Comparison of ENCODE assay signal across 19 cellular contexts in the genomic region with DNA sequence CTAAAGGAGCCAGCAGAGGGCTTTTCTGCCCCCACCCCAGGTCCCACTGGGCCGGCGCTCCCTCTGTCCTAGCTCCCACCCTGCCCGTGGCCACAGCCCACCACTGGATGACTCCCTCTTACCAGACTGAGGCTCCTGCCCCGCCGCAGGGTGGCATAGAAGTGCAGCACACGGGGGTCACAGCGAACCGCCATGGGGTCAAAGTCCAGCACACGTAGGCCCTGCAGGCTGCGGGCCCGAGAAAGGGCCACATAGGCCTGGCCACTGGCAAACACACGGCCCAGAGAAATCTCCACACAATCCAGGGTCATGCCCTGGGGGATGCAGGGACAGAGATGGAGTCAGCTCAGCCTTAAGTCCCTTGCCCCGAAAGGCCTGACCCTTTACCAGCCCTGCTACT. TPM values are rescaled to one million over a fixed set of nuclear protein-coding genes. Genes with fewer than 3 reads are reported as not detected.
DNase-seq lines count a peak whose midpoint lies in the region; ATAC-seq and TF ChIP-seq lines count a peak whose summit lies in the region.
"Had no signal": no experiment of that assay in that cellular context is flagged by ENCODE, and none has a peak within 500 bp of the region (broad histone marks: within the 10 kb centered on the region; RNA-seq: fewer than 3 reads in every experiment).

No MANE protein-coding gene starts in this region.

- H3K9ac ChIP-seq in liver (ENCODE audit: low read depth in 1 of 2, low read length in 2 of 2), result no peak overlapping the region

- no peaks in the 10 kb centered on the region for H3K9me3 Mint-ChIP-seq in WTC11
- no peaks in the 10 kb centered on the region for H3K9me3 Mint-ChIP-seq in effector memory CD8-positive, alpha-beta T cell

- peak; percentile 66 to 68 for TF ChIP-seq RAD21 in liver (IDR thresholded peaks at IDR 0.05)

- no peaks in the 10 kb centered on the region for H3K27me3 ChIP-seq in A673 (replicated peaks; ENCODE audit: insufficient read depth, low read depth, low read length, poor library complexity)
- no peaks in the 10 kb centered on the region for H3K27me3 ChIP-seq in liver (ENCODE audit: control insufficient read depth in 4 of 4, insufficient read depth in 4 of 4, low read length in 3 of 4)
- H3K27me3 ChIP-seq in osteoblast (ENCODE audit: insufficient read depth, low read length), result no peaks in the 10 kb centered on the region

- DNase-seq in A673 (ENCODE audit: low spot score) (no peak), WTC11 (ENCODE audit: low spot score) (no peak), osteoblast (ENCODE audit: insufficient read length, low spot score, missing footprints) (peak; percentile 29), NCI-H82 (lab: John Stamatoyannopoulos, UW) (no peak)
- DNase-seq in effector memory CD8-positive, alpha-beta T cell, result no peak
- DNase-seq: 8988T, Calu3, DMS79 treated with DMSO at 0.1 percent for 48 hours, GF-D8, GOT3, KBM-7, NCI-H2029, NCI-H446 treated with DMSO at 0.1 percent for 48 hours, NCI-H526, SHP77 treated with DMSO at 0.1 percent for 48 hours had no signal

- H4K20me1 ChIP-seq in osteoblast (ENCODE audit: insufficient read depth, low read length), result no peaks in the 10 kb centered on the region

- no peak for TF ChIP-seq CTCF in A673 (conservative IDR thresholded peaks at IDR 0.05; ENCODE audit: low read depth, low read length)
- no peak for TF ChIP-seq CTCF in WTC11 (IDR thresholded peaks at IDR 0.05)
- TF ChIP-seq CTCF in liver (IDR thresholded peaks at IDR 0.05; ENCODE audit: low read depth, low read length, missing input control), result no peak
- no peak for TF ChIP-seq CTCF in osteoblast (IDR thresholded peaks at IDR 0.05; ENCODE audit: extremely low read depth, low read depth, low read length)

- H3K4me3 ChIP-seq in A673 (ENCODE audit: low read depth, low read length, poor library complexity, severe bottlenecking), result no peak overlapping the region
- H3K4me3 ChIP-seq in liver (ENCODE audit: low read depth in 1 of 3, low read length in 3 of 3), result no peak overlapping the region
- no peak overlapping the region for H3K4me3 ChIP-seq in osteoblast (ENCODE audit: insufficient read depth, low read length)

- BruUV-seq in A673 (replicated peaks; lab: Mats Ljungman, UMichigan), result no TSS peak

- POLR2A ChIA-PET in A673 (lab: Charles Lee; ENCODE audit: low non-redundant PET) (no interaction called here), WTC11 (lab: Charles Lee) (interaction anchor here (0.5 to 1.2 kb wide), 3 partner anchors 9 to 483 kb away, joined by 3 to 7 read pairs (median 5); a partner anchor contains a TSS)

- H3K4me3 Mint-ChIP-seq in WTC11, result no peak overlapping the region
- no peak overlapping the region for H3K4me3 Mint-ChIP-seq in effector memory CD8-positive, alpha-beta T cell

- H3K9me3 ChIP-seq in A673 (ENCODE audit: low read depth, low read length, poor library complexity, severe bottlenecking) (no peaks in the 10 kb centered on the region), liver (ENCODE audit: control insufficient read depth in 4 of 4, low read length in 3 of 4) (no peaks in the 10 kb centered on the region), osteoblast (ENCODE audit: low read depth, low read length) (no peaks in the 10 kb centered on the region)

- no peak for ATAC-seq in WTC11
- no peak for ATAC-seq in HG02970 (IDR thresholded peaks at IDR 0.05; ENCODE audit: low FRiP score, unreplicated experiment)
- no peak for ATAC-seq in effector memory CD8-positive, alpha-beta T cell (replicated peaks)
- ATAC-seq: Panc1 had no signal

- no peak overlapping the region for H2AFZ ChIP-seq in osteoblast (ENCODE audit: low read length)

- whole genome bisulfite sequencing in liver, result 48% methylated on average over 13 of the region's 13 CpGs

- no peaks in the 10 kb centered on the region for H3K79me2 ChIP-seq in osteoblast (ENCODE audit: insufficient read depth, low read length)

- H3K4me1 ChIP-seq in A673 (ENCODE audit: insufficient read depth, low read length, poor library complexity, severe bottlenecking) (no peaks in the 10 kb centered on the region), liver (ENCODE audit: control insufficient read depth in 4 of 4, insufficient read depth in 4 of 4, low read length in 3 of 4) (peaks cover 0 to 3% (median 2%) of the 10 kb centered on the region in 4 donors), osteoblast (ENCODE audit: insufficient read depth, low read length) (no peaks in the 10 kb centered on the region)

- H3K27ac ChIP-seq in A673 (ENCODE audit: low read depth, low read length, poor library complexity, severe bottlenecking) (peak overlapping the region; percentile 10), liver (ENCODE audit: low read depth in 1 of 2, low read length in 2 of 2) (no peak overlapping the region), osteoblast (ENCODE audit: low read depth, low read length) (no peak overlapping the region)

- H3K27me3 Mint-ChIP-seq in WTC11 (ENCODE audit: low read depth), result no peaks in the 10 kb centered on the region
- H3K27me3 Mint-ChIP-seq in effector memory CD8-positive, alpha-beta T cell, result no peaks in the 10 kb centered on the region

- peaks cover 48% of the 10 kb centered on the region for H3K36me3 ChIP-seq in A673 (ENCODE audit: insufficient read depth, low read length, poor library complexity, severe bottlenecking)
- no peaks in the 10 kb centered on the region for H3K36me3 ChIP-seq in liver (ENCODE audit: control insufficient read depth in 4 of 4, insufficient read depth in 3 of 4, low read depth in 1 of 4, low read length in 3 of 4)
- H3K36me3 ChIP-seq in osteoblast (ENCODE audit: insufficient read depth, low read length), result peaks cover 31% of the 10 kb centered on the region

- CTCF ChIA-PET in A673 (lab: Charles Lee), result no interaction called here
- CTCF ChIA-PET in WTC11 (lab: Charles Lee), result interaction anchor here (0.6 to 3.1 kb wide), 4 partner anchors 17 to 84 kb away, joined by 3 to 11 read pairs (median 4); no protein-coding TSS in a partner anchor

- no peak overlapping the region for H3K4me2 ChIP-seq in osteoblast (ENCODE audit: insufficient read depth, low read length)

- peak overlapping the region; percentile 77 for H3K27ac Mint-ChIP-seq in WTC11
- H3K27ac Mint-ChIP-seq in effector memory CD8-positive, alpha-beta T cell, result no peak overlapping the region

- peaks cover 37% of the 10 kb centered on the region for H3K4me1 Mint-ChIP-seq in WTC11
- H3K4me1 Mint-ChIP-seq in effector memory CD8-positive, alpha-beta T cell (ENCODE audit: low read depth in 2 of 2), result peaks cover 0 to 3% of the 10 kb centered on the region in 2 donors

- H3K36me3 Mint-ChIP-seq in WTC11, result peaks cover 55% of the 10 kb centered on the region
- no peaks in the 10 kb centered on the region for H3K36me3 Mint-ChIP-seq in effector memory CD8-positive, alpha-beta T cell (ENCODE audit: insufficient read depth)

- intact Hi-C loops in A673 (cut with micrococcal nuclease; ENCODE audit: unreplicated experiment), result no loop called here

TF ChIP-seq in WTC11, 78 proteins besides CTCF, POLR2A, EP300 and RAD21:
- TF ChIP-seq PRRX2 (CRISPR knock-in tag; IDR thresholded peaks at IDR 0.05) (no peak), ATF1 (CRISPR knock-in tag; IDR thresholded peaks at IDR 0.05) (no peak), MXD4 (CRISPR knock-in tag; IDR thresholded peaks at IDR 0.05; ENCODE audit: borderline replicate concordance) (no peak), IRF2 (CRISPR knock-in tag; IDR thresholded peaks at IDR 0.05; ENCODE audit: borderline replicate concordance, low read depth) (no peak), CBFB (CRISPR knock-in tag; IDR thresholded peaks at IDR 0.05; ENCODE audit: low read depth) (no peak), ZNF121 (CRISPR knock-in tag; IDR thresholded peaks at IDR 0.05) (no peak), RELA (CRISPR knock-in tag; IDR thresholded peaks at IDR 0.05; ENCODE audit: borderline replicate concordance) (no peak)

TF ChIP-seq in liver, 16 proteins besides CTCF, POLR2A, EP300 and RAD21 (continues in another document):
- peak; percentile 81 for TF ChIP-seq SP1 (IDR thresholded peaks at IDR 0.05)
- TF ChIP-seq, protein P1, sequence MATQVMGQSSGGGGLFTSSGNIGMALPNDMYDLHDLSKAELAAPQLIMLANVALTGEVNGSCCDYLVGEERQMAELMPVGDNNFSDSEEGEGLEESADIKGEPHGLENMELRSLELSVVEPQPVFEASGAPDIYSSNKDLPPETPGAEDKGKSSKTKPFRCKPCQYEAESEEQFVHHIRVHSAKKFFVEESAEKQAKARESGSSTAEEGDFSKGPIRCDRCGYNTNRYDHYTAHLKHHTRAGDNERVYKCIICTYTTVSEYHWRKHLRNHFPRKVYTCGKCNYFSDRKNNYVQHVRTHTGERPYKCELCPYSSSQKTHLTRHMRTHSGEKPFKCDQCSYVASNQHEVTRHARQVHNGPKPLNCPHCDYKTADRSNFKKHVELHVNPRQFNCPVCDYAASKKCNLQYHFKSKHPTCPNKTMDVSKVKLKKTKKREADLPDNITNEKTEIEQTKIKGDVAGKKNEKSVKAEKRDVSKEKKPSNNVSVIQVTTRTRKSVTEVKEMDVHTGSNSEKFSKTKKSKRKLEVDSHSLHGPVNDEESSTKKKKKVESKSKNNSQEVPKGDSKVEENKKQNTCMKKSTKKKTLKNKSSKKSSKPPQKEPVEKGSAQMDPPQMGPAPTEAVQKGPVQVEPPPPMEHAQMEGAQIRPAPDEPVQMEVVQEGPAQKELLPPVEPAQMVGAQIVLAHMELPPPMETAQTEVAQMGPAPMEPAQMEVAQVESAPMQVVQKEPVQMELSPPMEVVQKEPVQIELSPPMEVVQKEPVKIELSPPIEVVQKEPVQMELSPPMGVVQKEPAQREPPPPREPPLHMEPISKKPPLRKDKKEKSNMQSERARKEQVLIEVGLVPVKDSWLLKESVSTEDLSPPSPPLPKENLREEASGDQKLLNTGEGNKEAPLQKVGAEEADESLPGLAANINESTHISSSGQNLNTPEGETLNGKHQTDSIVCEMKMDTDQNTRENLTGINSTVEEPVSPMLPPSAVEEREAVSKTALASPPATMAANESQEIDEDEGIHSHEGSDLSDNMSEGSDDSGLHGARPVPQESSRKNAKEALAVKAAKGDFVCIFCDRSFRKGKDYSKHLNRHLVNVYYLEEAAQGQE (IDR thresholded peaks at IDR 0.05), result peak; percentile 26
- TF ChIP-seq FOXA2 (IDR thresholded peaks at IDR 0.05), result no peak
- TF ChIP-seq HNF4G (IDR thresholded peaks at IDR 0.05), result peak; percentile 81

RNA-seq across cellular contexts. Expression of a gene that starts 9.0 kb away (rescaled TPM):
- total RNA-seq in A673 (2021), result 60.4 and 65.7 TPM in 2 replicates
- 174 to 249 TPM (median 184 TPM) in 3 replicates for total RNA-seq in WTC11 (2021)
- total RNA-seq in liver, result 1 to 10 TPM in 1 of 2 donors, under 1 TPM in 1; 0.42 to 7.3 TPM
- polyA plus RNA-seq in liver, result under 1 TPM; 0.61 to 0.67 TPM
- total RNA-seq in osteoblast, result 6.2 and 9.4 TPM in 2 replicates

RNA-seq across cellular contexts. Expression of a gene that starts 25.3 kb away (rescaled TPM):
- total RNA-seq in A673 (2021) (7.7 and 8.9 TPM in 2 replicates), WTC11 (2021) (21.6 to 22.1 TPM (median 21.9 TPM) in 3 replicates), liver (10 to 100 TPM; 10.2 to 11.3 TPM), osteoblast (38.3 and 41.6 TPM in 2 replicates)
- polyA plus RNA-seq in liver, result 1 to 10 TPM; 2.0 to 6.9 TPM

RNA-seq across cellular contexts. Expression of a gene that starts 41.1 kb away (rescaled TPM):
- total RNA-seq in A673 (2021), result 2.9 and 4.9 TPM in 2 replicates
- total RNA-seq in WTC11 (2021), result 195 to 210 TPM (median 202 TPM) in 3 replicates
- total RNA-seq in liver, result under 1 TPM; 0.42 to 0.50 TPM
- polyA plus RNA-seq in liver, result 1 to 10 TPM; 4.3 to 7.9 TPM
- 0.29 TPM in 1 of 2 replicates, not detected in the other for total RNA-seq in osteoblast
- total RNA-seq: LHCN-M2 had no signal

Comparison
In these comparisons a context has a peak if more than half of its experiments do, and no peak if none do; other contexts are left out.
1. RNA of a gene that starts 41.1 kb away (total RNA-seq): 195 to 210 TPM in WTC11; 2.9 to 4.9 TPM in A673, 0.42 to 0.50 TPM in liver and 0.29 TPM in osteoblast; every median in the first group is over 10 times any median in the second.